In genomic region chr1:200150721-200151120, GRCh38 we compare ENCODE assay signal across 8 cellular contexts.
DNase-seq lines count a peak whose midpoint lies in the region; ATAC-seq and TF ChIP-seq lines count a peak whose summit lies in the region.

No MANE protein-coding gene starts in this region.

- no peak for TF ChIP-seq POLR2A in uterus (IDR thresholded peaks at IDR 0.05)

- peak overlapping the region; percentile 41 for H3K4me3 Mint-ChIP-seq in activated B cell treated with CpG ODN at 0.5 μM for 24 hours

- POLR2A ChIA-PET in activated B cell treated with CpG ODN at 0.5 μM for 24 hours (lab: Charles Lee): interaction anchor here (0.5 to 1.0 kb wide), 2 partner anchors 156 to 243 kb away, joined by 3 to 4 read pairs; no protein-coding TSS in a partner anchor

- no peaks in the 10 kb centered on the region for H3K36me3 Mint-ChIP-seq in activated B cell treated with CpG ODN at 0.5 μM for 24 hours (ENCODE audit: low read depth)

- CTCF ChIA-PET in activated B cell treated with CpG ODN at 0.5 μM for 24 hours (lab: Charles Lee): no interaction called here

- TF ChIP-seq CTCF in activated B cell treated with CpG ODN at 0.5 μM for 24 hours (IDR thresholded peaks at IDR 0.05): no peak
- no peak for TF ChIP-seq CTCF in mucosa of descending colon (IDR thresholded peaks at IDR 0.05)
- no peak for TF ChIP-seq CTCF in uterus (IDR thresholded peaks at IDR 0.05)
- no peak for TF ChIP-seq CTCF in WERI-Rb-1 (IDR thresholded peaks at IDR 0.05; ENCODE audit: low read depth, low read length)

- H3K27me3 Mint-ChIP-seq in activated B cell treated with CpG ODN at 0.5 μM for 24 hours: no peaks in the 10 kb centered on the region

- no peak overlapping the region for H3K4me3 ChIP-seq in mucosa of descending colon
- H3K4me3 ChIP-seq in uterus: no peak overlapping the region
- no peak overlapping the region for H3K4me3 ChIP-seq in WERI-Rb-1 (ENCODE audit: low read depth, low read length)

- DNase-seq in ACHN (peak; percentile 42), activated B cell treated with CpG ODN at 0.5 μM for 24 hours (no peak), mucosa of descending colon (no peak), uterus (no peak), WERI-Rb-1 (no peak)

- H3K36me3 ChIP-seq in mucosa of descending colon (ENCODE audit: low read depth): no peaks in the 10 kb centered on the region
- no peaks in the 10 kb centered on the region for H3K36me3 ChIP-seq in uterus
- H3K36me3 ChIP-seq in WERI-Rb-1: no peaks in the 10 kb centered on the region

- H3K27ac ChIP-seq in uterus (no peak overlapping the region), WERI-Rb-1 (no peak overlapping the region)

- in situ Hi-C loops in ACHN (cut with HindIII; ENCODE audit: low pct_ligation_motif_present, low pct_unique_long_range_greater_than_20kb, low sequenced_read_pairs): no loop called here

- intact Hi-C loops in activated B cell treated with CpG ODN at 0.5 μM for 24 hours (cut with micrococcal nuclease) (loop anchor here (5.0 kb wide), 3 partner anchors 262 to 872 kb away; partner anchors contain the start of genes KIF21B and ZNF281), mucosa of descending colon (cut with DNase I, micrococcal nuclease) (no loop called here), uterus (cut with DNase I; ENCODE audit: low total_unique reads) (no loop called here)

- no peaks in the 10 kb centered on the region for H3K4me1 ChIP-seq in mucosa of descending colon (ENCODE audit: low read depth)
- no peaks in the 10 kb centered on the region for H3K4me1 ChIP-seq in uterus

- ATAC-seq in GM18867 (IDR thresholded peaks at IDR 0.05; ENCODE audit: unreplicated experiment) (peak; percentile 33), HG03442 (IDR thresholded peaks at IDR 0.05; ENCODE audit: unreplicated experiment) (peak; percentile 49), activated B cell treated with CpG ODN at 0.5 μM for 24 hours (ENCODE audit: low read depth) (peak; percentile 10), mucosa of descending colon (peak; percentile 64), HG03439 (IDR thresholded peaks at IDR 0.05; ENCODE audit: unreplicated experiment) (no peak)

- H3K9me3 ChIP-seq in mucosa of descending colon (no peaks in the 10 kb centered on the region), uterus (no peaks in the 10 kb centered on the region), WERI-Rb-1 (ENCODE audit: severe bottlenecking) (no peaks in the 10 kb centered on the region)

- H3K9me3 Mint-ChIP-seq in activated B cell treated with CpG ODN at 0.5 μM for 24 hours: no peaks in the 10 kb centered on the region

- peaks cover 62% of the 10 kb centered on the region for H3K4me1 Mint-ChIP-seq in activated B cell treated with CpG ODN at 0.5 μM for 24 hours

- no peaks in the 10 kb centered on the region for H3K27me3 ChIP-seq in uterus
- no peaks in the 10 kb centered on the region for H3K27me3 ChIP-seq in WERI-Rb-1 (ENCODE audit: insufficient read depth, low read depth, severe bottlenecking)

- peak overlapping the region; percentile 74 for H3K27ac Mint-ChIP-seq in activated B cell treated with CpG ODN at 0.5 μM for 24 hours
